1 cellular context compared by ENCODE assay signal in genomic region chr10:26574783-26575182, GRCh38.
TF ChIP-seq lines count a peak whose summit lies in the region.

No MANE protein-coding gene starts in this region.

TF ChIP-seq in GM12878, 131 proteins besides CTCF, POLR2A, EP300 and RAD21 (continued from another document):
- TF ChIP-seq, protein P1, sequence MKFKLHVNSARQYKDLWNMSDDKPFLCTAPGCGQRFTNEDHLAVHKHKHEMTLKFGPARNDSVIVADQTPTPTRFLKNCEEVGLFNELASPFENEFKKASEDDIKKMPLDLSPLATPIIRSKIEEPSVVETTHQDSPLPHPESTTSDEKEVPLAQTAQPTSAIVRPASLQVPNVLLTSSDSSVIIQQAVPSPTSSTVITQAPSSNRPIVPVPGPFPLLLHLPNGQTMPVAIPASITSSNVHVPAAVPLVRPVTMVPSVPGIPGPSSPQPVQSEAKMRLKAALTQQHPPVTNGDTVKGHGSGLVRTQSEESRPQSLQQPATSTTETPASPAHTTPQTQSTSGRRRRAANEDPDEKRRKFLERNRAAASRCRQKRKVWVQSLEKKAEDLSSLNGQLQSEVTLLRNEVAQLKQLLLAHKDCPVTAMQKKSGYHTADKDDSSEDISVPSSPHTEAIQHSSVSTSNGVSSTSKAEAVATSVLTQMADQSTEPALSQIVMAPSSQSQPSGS (IDR thresholded peaks at IDR 0.05; ENCODE audit: low read length) = peak; percentile 76
- TF ChIP-seq MEF2A (IDR thresholded peaks at IDR 0.05; ENCODE audit: insufficient read depth, low read depth, low read length) (0 out of 2 replicates have a peak, but pooled peaks have one; percentile 28), JUND (IDR thresholded peaks at IDR 0.05; ENCODE audit: low read depth, low read length) (0 out of 2 replicates have a peak, but pooled peaks have one; percentile 17), CREM (IDR thresholded peaks at IDR 0.05; ENCODE audit: low read depth) (0 out of 2 replicates have a peak, but pooled peaks have one; percentile 30), ZNF384 (IDR thresholded peaks at IDR 0.05; ENCODE audit: borderline replicate concordance, low read depth, low read length) (peak; percentile 91), JUNB (IDR thresholded peaks at IDR 0.05) (peak; percentile 59), RUNX3 (IDR thresholded peaks at IDR 0.05; ENCODE audit: low read length) (peak; percentile 82), NFYA (IDR thresholded peaks at IDR 0.05; ENCODE audit: borderline replicate concordance, low read depth, low read length) (no peak), RAD51 (IDR thresholded peaks at IDR 0.05) (peak; percentile 90), BHLHE40 (IDR thresholded peaks at IDR 0.05; ENCODE audit: borderline replicate concordance in 1 of 2, low read depth in 2 of 2, low read length in 1 of 2) (peak; percentile 85 to 91), MTA2 (IDR thresholded peaks at IDR 0.05; ENCODE audit: low read depth) (peak; percentile 45; the same call in 1 of the 2 replicates)
- TF ChIP-seq, protein P2, sequence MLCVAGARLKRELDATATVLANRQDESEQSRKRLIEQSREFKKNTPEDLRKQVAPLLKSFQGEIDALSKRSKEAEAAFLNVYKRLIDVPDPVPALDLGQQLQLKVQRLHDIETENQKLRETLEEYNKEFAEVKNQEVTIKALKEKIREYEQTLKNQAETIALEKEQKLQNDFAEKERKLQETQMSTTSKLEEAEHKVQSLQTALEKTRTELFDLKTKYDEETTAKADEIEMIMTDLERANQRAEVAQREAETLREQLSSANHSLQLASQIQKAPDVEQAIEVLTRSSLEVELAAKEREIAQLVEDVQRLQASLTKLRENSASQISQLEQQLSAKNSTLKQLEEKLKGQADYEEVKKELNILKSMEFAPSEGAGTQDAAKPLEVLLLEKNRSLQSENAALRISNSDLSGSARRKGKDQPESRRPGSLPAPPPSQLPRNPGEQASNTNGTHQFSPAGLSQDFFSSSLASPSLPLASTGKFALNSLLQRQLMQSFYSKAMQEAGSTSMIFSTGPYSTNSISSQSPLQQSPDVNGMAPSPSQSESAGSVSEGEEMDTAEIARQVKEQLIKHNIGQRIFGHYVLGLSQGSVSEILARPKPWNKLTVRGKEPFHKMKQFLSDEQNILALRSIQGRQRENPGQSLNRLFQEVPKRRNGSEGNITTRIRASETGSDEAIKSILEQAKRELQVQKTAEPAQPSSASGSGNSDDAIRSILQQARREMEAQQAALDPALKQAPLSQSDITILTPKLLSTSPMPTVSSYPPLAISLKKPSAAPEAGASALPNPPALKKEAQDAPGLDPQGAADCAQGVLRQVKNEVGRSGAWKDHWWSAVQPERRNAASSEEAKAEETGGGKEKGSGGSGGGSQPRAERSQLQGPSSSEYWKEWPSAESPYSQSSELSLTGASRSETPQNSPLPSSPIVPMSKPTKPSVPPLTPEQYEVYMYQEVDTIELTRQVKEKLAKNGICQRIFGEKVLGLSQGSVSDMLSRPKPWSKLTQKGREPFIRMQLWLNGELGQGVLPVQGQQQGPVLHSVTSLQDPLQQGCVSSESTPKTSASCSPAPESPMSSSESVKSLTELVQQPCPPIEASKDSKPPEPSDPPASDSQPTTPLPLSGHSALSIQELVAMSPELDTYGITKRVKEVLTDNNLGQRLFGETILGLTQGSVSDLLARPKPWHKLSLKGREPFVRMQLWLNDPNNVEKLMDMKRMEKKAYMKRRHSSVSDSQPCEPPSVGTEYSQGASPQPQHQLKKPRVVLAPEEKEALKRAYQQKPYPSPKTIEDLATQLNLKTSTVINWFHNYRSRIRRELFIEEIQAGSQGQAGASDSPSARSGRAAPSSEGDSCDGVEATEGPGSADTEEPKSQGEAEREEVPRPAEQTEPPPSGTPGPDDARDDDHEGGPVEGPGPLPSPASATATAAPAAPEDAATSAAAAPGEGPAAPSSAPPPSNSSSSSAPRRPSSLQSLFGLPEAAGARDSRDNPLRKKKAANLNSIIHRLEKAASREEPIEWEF (IDR thresholded peaks at IDR 0.05; ENCODE audit: insufficient replicate concordance, low read depth, low read length) = no peak
